Comparison of ENCODE assay signal across 19 cellular contexts in genomic region chr2:74385396-74385795, GRCh38. TPM values are rescaled to one million over a fixed set of nuclear protein-coding genes. Genes with fewer than 3 reads are reported as not detected.
DNase-seq lines count a peak whose midpoint lies in the region; ATAC-seq and TF ChIP-seq lines count a peak whose summit lies in the region.
"Had no signal": no experiment of that assay in that cellular context is flagged by ENCODE, and none has a peak within 500 bp of the region (broad histone marks: within the 10 kb centered on the region; RNA-seq: fewer than 3 reads in every experiment).

No MANE protein-coding gene starts in this region.

- no peaks in the 10 kb centered on the region for H3K27me3 Mint-ChIP-seq in progenitor cell of endocrine pancreas
- H3K27me3 Mint-ChIP-seq: activated naive CD4-positive, alpha-beta T cell treated with anti-CD3 and anti-CD28 coated beads, Interleukin-2, amount 10 ng/mL, durations not matched to agents 7 days and 5 days had no signal

- H3K36me3 Mint-ChIP-seq in progenitor cell of endocrine pancreas (ENCODE audit: insufficient read depth), result no peaks in the 10 kb centered on the region

- H4K20me1 ChIP-seq in BLaER1, result peaks cover 88% of the 10 kb centered on the region

- H3K4me1 ChIP-seq in BLaER1, result peaks cover 48% of the 10 kb centered on the region
- H3K4me1 ChIP-seq in adipocyte (ENCODE audit: control insufficient read depth, insufficient read depth, low read length), result peaks cover 73% of the 10 kb centered on the region

- H3K27ac Mint-ChIP-seq in progenitor cell of endocrine pancreas, result no peak overlapping the region
- H3K27ac Mint-ChIP-seq: activated naive CD4-positive, alpha-beta T cell treated with anti-CD3 and anti-CD28 coated beads, Interleukin-2, amount 10 ng/mL, durations not matched to agents 7 days and 5 days; endodermal cell had no signal

- no peak overlapping the region for H3K27ac ChIP-seq in BLaER1
- H3K27ac ChIP-seq: neutrophil had no signal

- H3K9me3 ChIP-seq in BLaER1 (no peaks in the 10 kb centered on the region), adipocyte (ENCODE audit: control insufficient read depth, low read length) (no peaks in the 10 kb centered on the region)
- H3K9me3 ChIP-seq: Caco-2, MG63, neutrophil had no signal

- no peak for ATAC-seq in HG03025 (IDR thresholded peaks at IDR 0.05; ENCODE audit: low FRiP score, unreplicated experiment)
- ATAC-seq: GM12878; stimulated activated naive CD8-positive, alpha-beta T cell treated with anti-CD3 and anti-CD28 coated beads, Interleukin-15, Interleukin-2, amounts not matched to agents 100 U/mL and 50 U/mL, for 24 hours had no signal

- H3K4me3 ChIP-seq in BLaER1 (no peak overlapping the region), adipocyte (ENCODE audit: low read length) (peak overlapping the region; percentile 7), fibroblast of villous mesenchyme (ENCODE audit: low read depth, low read length) (no peak overlapping the region)
- H3K4me3 ChIP-seq: GM12878, MG63 had no signal

- peaks cover 4% of the 10 kb centered on the region for H3K4me1 Mint-ChIP-seq in progenitor cell of endocrine pancreas (ENCODE audit: low read depth)

- peaks cover 58% of the 10 kb centered on the region for H3K36me3 ChIP-seq in BLaER1
- H3K36me3 ChIP-seq in adipocyte (ENCODE audit: control insufficient read depth, insufficient read depth, low read length, severe bottlenecking), result no peaks in the 10 kb centered on the region

- no peak for TF ChIP-seq CTCF in fibroblast of villous mesenchyme (IDR thresholded peaks at IDR 0.05; ENCODE audit: insufficient read depth, low read depth, low read length)
- no peak for TF ChIP-seq CTCF in progenitor cell of endocrine pancreas (IDR thresholded peaks at IDR 0.05; ENCODE audit: unreplicated experiment)

- H3K27me3 ChIP-seq in BLaER1, result no peaks in the 10 kb centered on the region
- no peaks in the 10 kb centered on the region for H3K27me3 ChIP-seq in adipocyte (replicated peaks; ENCODE audit: control insufficient read depth, insufficient read depth, low read length)
- H3K27me3 ChIP-seq: MG63, neutrophil had no signal

- no peaks in the 10 kb centered on the region for H3K9me3 Mint-ChIP-seq in progenitor cell of endocrine pancreas (ENCODE audit: low read depth)
- H3K9me3 Mint-ChIP-seq: activated naive CD4-positive, alpha-beta T cell treated with anti-CD3 and anti-CD28 coated beads, Interleukin-2, amount 10 ng/mL, durations not matched to agents 7 days and 5 days; endodermal cell had no signal

- H3K4me3 Mint-ChIP-seq in progenitor cell of endocrine pancreas (ENCODE audit: low read depth), result no peak overlapping the region
- H3K4me3 Mint-ChIP-seq: activated naive CD4-positive, alpha-beta T cell treated with anti-CD3 and anti-CD28 coated beads, Interleukin-2, amount 10 ng/mL, durations not matched to agents 7 days and 5 days; endodermal cell had no signal

- DNase-seq in adipocyte (ENCODE audit: low read depth), result no peak
- peak; percentile 8 for DNase-seq in fibroblast of villous mesenchyme (ENCODE audit: low read depth)
- peak; percentile 85 for DNase-seq in occipital lobe (lab: John Stamatoyannopoulos, UW)
- DNase-seq in NCI-H1436 (lab: John Stamatoyannopoulos, UW), result no peak
- no peak for DNase-seq in activated CD4-positive, alpha-beta T cell treated with anti-CD3 and anti-CD28 coated beads, Interleukin-2, amount 50 U/mL, for 1 hour
- no peak for DNase-seq in progenitor cell of endocrine pancreas (ENCODE audit: low spot score, unreplicated experiment)
- DNase-seq: activated CD4-positive, alpha-beta T cell treated with anti-CD3 and anti-CD28 coated beads for 1 hour; activated naive CD4-positive, alpha-beta T cell treated with anti-CD3 and anti-CD28 coated beads, Interleukin-2, amount 10 ng/mL, durations not matched to agents 7 days and 5 days; Caco-2; endodermal cell; mesenchymal stem cell; MG63; NCI-H2107; NK-92 treated with Interleukin-12 subunit alpha and Interleukin-12 subunit beta, amount 100 ng/mL, for 24 hours; stimulated activated naive CD8-positive, alpha-beta T cell treated with anti-CD3 and anti-CD28 coated beads, Interleukin-15, Interleukin-2, amounts not matched to agents 100 U/mL and 50 U/mL, for 24 hours had no signal

- H3K9ac ChIP-seq in BLaER1 (peak overlapping the region; percentile 17; the same call in 1 of the 2 replicates), adipocyte (ENCODE audit: low read length) (no peak overlapping the region)

- H3K4me2 ChIP-seq in BLaER1, result no peak overlapping the region

RNA-seq across cellular contexts. Expression of gene DCTN1, which starts 5.3 kb away (rescaled TPM):
- total RNA-seq in fibroblast of villous mesenchyme, result 136 and 153 TPM in 2 replicates
- 97.2 TPM for total RNA-seq in occipital lobe
- total RNA-seq in progenitor cell of endocrine pancreas, result 178 and 195 TPM in 2 replicates

RNA-seq across cellular contexts. Expression of gene C2orf81, which starts 36.0 kb away (rescaled TPM):
- total RNA-seq in fibroblast of villous mesenchyme (0.86 and 1.3 TPM in 2 replicates), occipital lobe (0.62 TPM), progenitor cell of endocrine pancreas (11.3 and 13.4 TPM in 2 replicates)

RNA-seq across cellular contexts. Expression of gene WDR54, which starts 36.1 kb away (rescaled TPM):
- 28.9 and 43.8 TPM in 2 replicates for total RNA-seq in fibroblast of villous mesenchyme
- 30.7 TPM for total RNA-seq in occipital lobe
- 28.1 and 30.2 TPM in 2 replicates for total RNA-seq in progenitor cell of endocrine pancreas

RNA-seq across cellular contexts. Expression of gene SLC4A5, which starts 42.2 kb away (rescaled TPM):
- total RNA-seq in fibroblast of villous mesenchyme (under 0.01 and 0.32 TPM in 2 replicates), occipital lobe (2.2 TPM), progenitor cell of endocrine pancreas (4.1 and 5.9 TPM in 2 replicates)

RNA-seq across cellular contexts. Expression of gene RTKN, which starts 56.3 kb away (rescaled TPM):
- total RNA-seq in fibroblast of villous mesenchyme (17.4 and 18.1 TPM in 2 replicates), occipital lobe (6.7 TPM), progenitor cell of endocrine pancreas (121 and 129 TPM in 2 replicates)

Comparison
In these comparisons a context has a peak if more than half of its experiments do, and no peak if none do; other contexts are left out.
1. DNase-seq: peak in fibroblast of villous mesenchyme (single experiment) and occipital lobe (single experiment); none in adipocyte (single experiment), NCI-H1436 (single experiment), activated CD4-positive, alpha-beta T cell treated with anti-CD3 and anti-CD28 coated beads, Interleukin-2, amount 50 U/mL, for 1 hour (single experiment) and progenitor cell of endocrine pancreas (single experiment).